ENCODE assay signal across 8 cellular contexts in genomic region chr5:78360674-78361225, GRCh38. TPM values are rescaled to one million over a fixed set of nuclear protein-coding genes. Genes with fewer than 3 reads are reported as not detected.
DNase-seq lines count a peak whose midpoint lies in the region; ATAC-seq and TF ChIP-seq lines count a peak whose summit lies in the region.

No MANE protein-coding gene starts in this region.

- peak; percentile 38 for ATAC-seq in GM21737 (IDR thresholded peaks at IDR 0.05; ENCODE audit: unreplicated experiment)
- ATAC-seq in activated CD8-positive, alpha-beta T cell treated with anti-CD3 and anti-CD28 coated beads for 36 hours: peak; percentile 47

- no peak for TF ChIP-seq CTCF in activated CD8-positive, alpha-beta T cell treated with anti-CD3 and anti-CD28 coated beads for 36 hours (IDR thresholded peaks at IDR 0.05)

- H3K27me3 Mint-ChIP-seq in activated CD8-positive, alpha-beta T cell treated with anti-CD3 and anti-CD28 coated beads for 36 hours: no peaks in the 10 kb centered on the region

- no peaks in the 10 kb centered on the region for H3K9me3 Mint-ChIP-seq in activated CD8-positive, alpha-beta T cell treated with anti-CD3 and anti-CD28 coated beads for 36 hours

- intact Hi-C loops in activated CD8-positive, alpha-beta T cell treated with anti-CD3 and anti-CD28 coated beads for 36 hours (cut with micrococcal nuclease): loop anchor here (1.0 kb wide), 1 partner anchor 66 kb away; the partner anchor contains the start of gene AP3B1

- DNase-seq in D341Med (ENCODE audit: low spot score): peak; percentile 71
- DNase-seq in LoVo (ENCODE audit: low spot score): peak; percentile 50
- DNase-seq in activated CD8-positive, alpha-beta T cell treated with anti-CD3 and anti-CD28 coated beads for 36 hours: peak; percentile 71
- DNase-seq in effector CD4-positive, alpha-beta T cell: peak; percentile 74
- peak; percentile 25 for DNase-seq in midbrain (lab: John Stamatoyannopoulos, UW)
- peak; percentile 29 to 55 for DNase-seq in stimulated activated CD8-positive, alpha-beta memory T cell treated with anti-CD3 and anti-CD28 coated beads, Interleukin-4, amount 100 ng/mL, for 1 hour (ENCODE audit: low read depth in 2 of 2, low spot score in 1 of 2)
- DNase-seq in kidney glomerular epithelial cell (lab: John Stamatoyannopoulos, UW): no peak

- peaks cover 37% of the 10 kb centered on the region for H3K4me1 Mint-ChIP-seq in activated CD8-positive, alpha-beta T cell treated with anti-CD3 and anti-CD28 coated beads for 36 hours (ENCODE audit: low read depth)

- peak overlapping the region; percentile 98 for H3K27ac Mint-ChIP-seq in activated CD8-positive, alpha-beta T cell treated with anti-CD3 and anti-CD28 coated beads for 36 hours

- POLR2A ChIA-PET in activated CD8-positive, alpha-beta T cell treated with anti-CD3 and anti-CD28 coated beads for 36 hours (lab: Charles Lee): interaction anchor here (0.7 to 1.9 kb wide), 11 partner anchors 10 to 623 kb away, joined by 3 to 38 read pairs (median 3); partner anchors contain the start of gene AP3B1

- peak overlapping the region; percentile 81 for H3K4me3 Mint-ChIP-seq in activated CD8-positive, alpha-beta T cell treated with anti-CD3 and anti-CD28 coated beads for 36 hours

- H3K36me3 Mint-ChIP-seq in activated CD8-positive, alpha-beta T cell treated with anti-CD3 and anti-CD28 coated beads for 36 hours (ENCODE audit: low read depth): peaks cover 20% of the 10 kb centered on the region

- CTCF ChIA-PET in activated CD8-positive, alpha-beta T cell treated with anti-CD3 and anti-CD28 coated beads for 36 hours (lab: Charles Lee): interaction anchor here (0.6 to 4.1 kb wide), 9 partner anchors 10 to 97 kb away, joined by 3 to 46 read pairs (median 3); partner anchors contain the start of gene AP3B1

RNA-seq across cellular contexts. Expression of gene SCAMP1, which starts 0.3 kb away (rescaled TPM):
- total RNA-seq in activated CD8-positive, alpha-beta T cell treated with anti-CD3 and anti-CD28 coated beads for 36 hours: 10 to 100 TPM; 13.6 to 14.8 TPM
